ENCODE assay signal across 12 cellular contexts in genomic region chrX:128106630-128107029, GRCh38. TPM values are rescaled to one million over a fixed set of nuclear protein-coding genes. Genes with fewer than 3 reads are reported as not detected.
DNase-seq lines count a peak whose midpoint lies in the region; ATAC-seq, FAIRE-seq and TF ChIP-seq lines count a peak whose summit lies in the region.
"Had no signal": no experiment of that assay in that cellular context is flagged by ENCODE, and none has a peak within 500 bp of the region (broad histone marks: within the 10 kb centered on the region; RNA-seq: fewer than 3 reads in every experiment).

No MANE protein-coding gene starts in this region.

- DNase-seq in D721Med (ENCODE audit: insufficient read length, low spot score), result no peak
- no peak for DNase-seq in RWPE2 (ENCODE audit: low spot score)
- peak; percentile 29 for DNase-seq in kidney tubule cell (ENCODE audit: low spot score)
- no peak for DNase-seq in stimulated activated CD4-positive, alpha-beta T cell treated with anti-CD3 and anti-CD28 coated beads, Interleukin-4, amount 100 ng/mL, for 1 hour
- no peak for DNase-seq in activated CD4-positive, alpha-beta memory T cell treated with anti-CD3 and anti-CD28 coated beads for 36 hours
- DNase-seq in right cardiac atrium, result no peak
- DNase-seq: activated naive CD4-positive, alpha-beta T cell treated with anti-CD3 and anti-CD28 coated beads for 36 hours; natural killer cell; T1000 had no signal

- H3K27ac ChIP-seq in KMS-11 (no peak overlapping the region), RWPE2 (ENCODE audit: poor library complexity, severe bottlenecking) (no peak overlapping the region), right cardiac atrium (ENCODE audit: low read length) (no peak overlapping the region)

- H3K9me3 ChIP-seq in RWPE2 (ENCODE audit: severe bottlenecking) (no peaks in the 10 kb centered on the region), right cardiac atrium (ENCODE audit: control insufficient read depth, low read length) (no peaks in the 10 kb centered on the region)

- H3K4me1 Mint-ChIP-seq in activated CD4-positive, alpha-beta memory T cell treated with anti-CD3 and anti-CD28 coated beads for 36 hours (ENCODE audit: low read depth), result no peaks in the 10 kb centered on the region
- H3K4me1 Mint-ChIP-seq: natural killer cell had no signal

- H3K4me2 ChIP-seq in KMS-11, result no peak overlapping the region

- CTCF ChIA-PET in activated CD4-positive, alpha-beta memory T cell treated with anti-CD3 and anti-CD28 coated beads for 36 hours (lab: Charles Lee), result no interaction called here

- no peak overlapping the region for H3K27ac Mint-ChIP-seq in activated CD4-positive, alpha-beta memory T cell treated with anti-CD3 and anti-CD28 coated beads for 36 hours
- H3K27ac Mint-ChIP-seq: activated naive CD4-positive, alpha-beta T cell treated with anti-CD3 and anti-CD28 coated beads for 36 hours; natural killer cell had no signal

- no peaks in the 10 kb centered on the region for H3K27me3 ChIP-seq in KMS-11 (ENCODE audit: insufficient read depth, low read depth)
- H3K27me3 ChIP-seq in RWPE2 (ENCODE audit: insufficient read depth, poor library complexity, severe bottlenecking), result no peaks in the 10 kb centered on the region
- H3K27me3 ChIP-seq in right cardiac atrium (ENCODE audit: control insufficient read depth, insufficient read depth), result no peaks in the 10 kb centered on the region

- FAIRE-seq in D721Med (lab: Jason Lieb, UNC), result no peak

- peak; percentile 50 for TF ChIP-seq CTCF in D721Med (IDR thresholded peaks at IDR 0.05; ENCODE audit: insufficient read depth, missing control alignments)
- peak; percentile 32; the same call in 1 of the 2 replicates for TF ChIP-seq CTCF in KMS-11 (conservative IDR thresholded peaks at IDR 0.05; ENCODE audit: low read depth, low read length)
- peak; percentile 47 for TF ChIP-seq CTCF in RWPE2 (IDR thresholded peaks at IDR 0.05; ENCODE audit: poor library complexity, severe bottlenecking)

- intact Hi-C loops in activated CD4-positive, alpha-beta memory T cell treated with anti-CD3 and anti-CD28 coated beads for 36 hours (cut with micrococcal nuclease), result no loop called here
- intact Hi-C loops in right cardiac atrium (cut with DNase I), result no loop called here

- H3K36me3 ChIP-seq in KMS-11 (ENCODE audit: insufficient read depth) (no peaks in the 10 kb centered on the region), RWPE2 (ENCODE audit: low read depth) (no peaks in the 10 kb centered on the region)

- no peak overlapping the region for H3K4me3 Mint-ChIP-seq in activated CD4-positive, alpha-beta memory T cell treated with anti-CD3 and anti-CD28 coated beads for 36 hours
- H3K4me3 Mint-ChIP-seq: activated naive CD4-positive, alpha-beta T cell treated with anti-CD3 and anti-CD28 coated beads for 36 hours; natural killer cell had no signal

- no peak overlapping the region for H2AFZ ChIP-seq in KMS-11 (ENCODE audit: low read depth)

- POLR2A ChIA-PET in activated CD4-positive, alpha-beta memory T cell treated with anti-CD3 and anti-CD28 coated beads for 36 hours (lab: Charles Lee), result no interaction called here

- no peaks in the 10 kb centered on the region for H4K20me1 ChIP-seq in KMS-11 (ENCODE audit: insufficient read depth)

- 8% methylated on average over 1 of the region's 1 CpG for WGBS in right cardiac atrium

- no peak overlapping the region for H3K9ac ChIP-seq in KMS-11

- H3K4me3 ChIP-seq in KMS-11 (IDR thresholded peaks at IDR 0.05; ENCODE audit: insufficient read depth, low read depth, low read length), result no peak overlapping the region
- no peak overlapping the region for H3K4me3 ChIP-seq in RWPE2 (ENCODE audit: severe bottlenecking)
- no peak overlapping the region for H3K4me3 ChIP-seq in right cardiac atrium (ENCODE audit: low read length)

- ATAC-seq in RWPE2 (ENCODE audit: low read depth), result peak; percentile 70
- no peak for ATAC-seq in HG03045 (IDR thresholded peaks at IDR 0.05; ENCODE audit: unreplicated experiment)
- ATAC-seq in right cardiac atrium, result no peak
- ATAC-seq: natural killer cell had no signal

- H3K27me3 Mint-ChIP-seq in activated CD4-positive, alpha-beta memory T cell treated with anti-CD3 and anti-CD28 coated beads for 36 hours, result no peaks in the 10 kb centered on the region

- no peaks in the 10 kb centered on the region for H3K36me3 Mint-ChIP-seq in activated CD4-positive, alpha-beta memory T cell treated with anti-CD3 and anti-CD28 coated beads for 36 hours
- H3K36me3 Mint-ChIP-seq: natural killer cell had no signal

- H3K4me1 ChIP-seq in KMS-11 (ENCODE audit: low read depth, poor library complexity, severe bottlenecking) (no peaks in the 10 kb centered on the region), RWPE2 (ENCODE audit: insufficient read depth, poor library complexity, severe bottlenecking) (no peaks in the 10 kb centered on the region), right cardiac atrium (ENCODE audit: control insufficient read depth, insufficient read depth, low read length) (no peaks in the 10 kb centered on the region)

- H3K79me2 ChIP-seq in KMS-11 (ENCODE audit: insufficient read depth, low read depth), result no peaks in the 10 kb centered on the region

- H3K9me3 Mint-ChIP-seq in activated CD4-positive, alpha-beta memory T cell treated with anti-CD3 and anti-CD28 coated beads for 36 hours, result no peaks in the 10 kb centered on the region
- H3K9me3 Mint-ChIP-seq: activated naive CD4-positive, alpha-beta T cell treated with anti-CD3 and anti-CD28 coated beads for 36 hours had no signal

RNA-seq across cellular contexts. Expression of gene ACTRT1, which starts 54.4 kb away (rescaled TPM):
- total RNA-seq in activated CD4-positive, alpha-beta memory T cell treated with anti-CD3 and anti-CD28 coated beads for 36 hours, result not detected
- total RNA-seq in right cardiac atrium, result not detected
- not detected for polyA plus RNA-seq in right cardiac atrium
- total RNA-seq: activated naive CD4-positive, alpha-beta T cell treated with anti-CD3 and anti-CD28 coated beads for 36 hours; G401; natural killer cell had no signal
